Comparison of ENCODE assay signal across 9 cellular contexts in the genomic region with DNA sequence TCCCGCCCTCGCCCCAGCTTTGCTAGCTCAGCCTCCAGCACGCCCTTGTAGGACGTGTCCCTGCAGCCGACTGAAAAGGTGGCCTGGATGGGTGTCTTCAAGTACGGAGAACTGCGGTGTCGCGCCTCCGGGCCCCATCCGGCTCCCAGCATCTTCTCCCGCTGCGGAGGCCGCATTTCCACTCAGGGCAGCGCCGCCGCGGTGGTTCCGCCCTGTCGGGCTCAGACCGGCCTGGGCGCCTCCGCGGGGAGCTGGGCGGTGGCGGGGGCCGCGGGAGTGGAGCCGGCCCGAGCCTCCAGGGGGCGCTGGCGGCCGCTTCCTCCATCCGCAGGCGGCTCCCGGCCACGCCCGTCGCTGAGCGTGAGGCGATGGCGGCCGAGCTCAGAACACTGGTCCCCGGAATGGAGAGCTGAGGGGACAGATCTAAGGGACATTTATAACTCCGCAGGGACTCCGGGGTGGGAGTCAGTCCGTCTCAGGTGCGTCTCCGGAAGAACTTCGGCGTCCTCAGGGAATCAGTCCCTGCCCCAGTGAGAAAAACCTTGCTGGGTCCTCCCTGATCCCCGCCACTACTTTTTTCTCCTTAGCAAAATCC. TPM values are rescaled to one million over a fixed set of nuclear protein-coding genes. Genes with fewer than 3 reads are reported as not detected.
DNase-seq lines count a peak whose midpoint lies in the region; ATAC-seq and TF ChIP-seq lines count a peak whose summit lies in the region.
"Had no signal": no experiment of that assay in that cellular context is flagged by ENCODE, and none has a peak within 500 bp of the region (broad histone marks: within the 10 kb centered on the region; RNA-seq: fewer than 3 reads in every experiment).

No MANE protein-coding gene starts in this region.

- H3K9me2 ChIP-seq in hepatocyte (replicated peaks; ENCODE audit: insufficient read depth), result no peaks in the 10 kb centered on the region

- H4K20me1 ChIP-seq in hepatocyte (ENCODE audit: insufficient read depth, poor library complexity, severe bottlenecking), result no peaks in the 10 kb centered on the region

- peak; percentile 66 for ATAC-seq in GM21447 (IDR thresholded peaks at IDR 0.05; ENCODE audit: unreplicated experiment)
- ATAC-seq in GM18870 (IDR thresholded peaks at IDR 0.05; ENCODE audit: unreplicated experiment), result no peak

- no peak overlapping the region for H3K27ac ChIP-seq in hepatocyte

- H2AFZ ChIP-seq in hepatocyte, result peak overlapping the region; percentile 90

- H3K36me3 ChIP-seq in hepatocyte (replicated peaks; ENCODE audit: insufficient read depth, low read depth), result no peaks in the 10 kb centered on the region

- H3K4me3 ChIP-seq in hepatocyte, result peak overlapping the region; percentile 29
- peak overlapping the region; percentile 46 for H3K4me3 ChIP-seq in skeletal muscle cell (ENCODE audit: low read depth, low read length)

- H3K27me3 ChIP-seq in hepatocyte, result no peaks in the 10 kb centered on the region

- TF ChIP-seq CTCF in hepatocyte (IDR thresholded peaks at IDR 0.05; ENCODE audit: poor library complexity), result peak; percentile 65

- no peaks in the 10 kb centered on the region for H3K4me1 ChIP-seq in hepatocyte (ENCODE audit: insufficient read depth)

- H3K4me2 ChIP-seq in hepatocyte, result peak overlapping the region; percentile 79

- 12% methylated on average over 49 of the region's 52 CpGs for WGBS in hepatocyte (ENCODE audit: low lambda C conversion rate, missing lambda C conversion rate)

- H3K79me2 ChIP-seq in hepatocyte, result no peaks in the 10 kb centered on the region

- DNase-seq in DMS53 treated with DMSO at 0.1 percent for 48 hours (lab: John Stamatoyannopoulos, UW; ENCODE audit: unreplicated experiment) (peak; percentile 49), KG1 (lab: John Stamatoyannopoulos, UW) (peak; percentile 88), SW480 (ENCODE audit: low spot score) (peak; percentile 54), amygdala (lab: John Stamatoyannopoulos, UW) (peak in 45 of 56 donors; percentile 3 to 83 (median 35)), hepatocyte (ENCODE audit: low spot score) (peak; percentile 84), skeletal muscle cell (ENCODE audit: low read depth) (no peak)

- no peaks in the 10 kb centered on the region for H3K9me3 ChIP-seq in hepatocyte (ENCODE audit: low read depth)

RNA-seq across cellular contexts. Expression of a gene that starts 13.6 kb away (rescaled TPM):
- not detected in 2 replicates for total RNA-seq in hepatocyte
- not detected in 2 replicates for polyA plus RNA-seq in hepatocyte
- total RNA-seq: subcutaneous adipose tissue had no signal

RNA-seq across cellular contexts. Expression of a gene that starts 25.2 kb away (rescaled TPM):
- 9.4 and 13.5 TPM in 2 replicates for total RNA-seq in hepatocyte
- 4.5 and 5.3 TPM in 2 replicates for polyA plus RNA-seq in hepatocyte

RNA-seq across cellular contexts. Expression of a gene that starts 39.6 kb away (rescaled TPM):
- 6.4 and 6.9 TPM in 2 replicates for total RNA-seq in hepatocyte
- 7.2 and 8.8 TPM in 2 replicates for polyA plus RNA-seq in hepatocyte

RNA-seq across cellular contexts. Expression of a gene that starts 39.7 kb away (rescaled TPM):
- 10.1 and 12.2 TPM in 2 replicates for total RNA-seq in hepatocyte
- polyA plus RNA-seq in hepatocyte, result 3.4 and 6.8 TPM in 2 replicates
